Comparison of ENCODE assay signal across 1 cellular context in genomic region chr14:97878727-97879126, GRCh38.
TF ChIP-seq lines count a peak whose summit lies in the region.

No MANE protein-coding gene starts in this region.

TF ChIP-seq in GM23338, 12 proteins besides CTCF, POLR2A, EP300 and RAD21 (continued from another document):
- TF ChIP-seq ZNF462 (CRISPR knock-in tag; IDR thresholded peaks at IDR 0.05) (no peak), JUNB (IDR thresholded peaks at IDR 0.05; ENCODE audit: unreplicated experiment) (no peak), ZNF331 (CRISPR knock-in tag; IDR thresholded peaks at IDR 0.05; ENCODE audit: low read depth) (no peak), CREB1 (CRISPR knock-in tag; IDR thresholded peaks at IDR 0.05; ENCODE audit: low read depth) (no peak)
